Comparison of ENCODE assay signal across 22 cellular contexts in genomic region chr7:63112764-63113712, GRCh38.
DNase-seq lines count a peak whose midpoint lies in the region; ATAC-seq and TF ChIP-seq lines count a peak whose summit lies in the region.
"Had no signal": no experiment of that assay in that cellular context is flagged by ENCODE, and none has a peak within 500 bp of the region (broad histone marks: within the 10 kb centered on the region; RNA-seq: fewer than 3 reads in every experiment).

No MANE protein-coding gene starts in this region.

- H2BK5ac ChIP-seq in neuronal stem cell (ENCODE audit: low read length) = no peak overlapping the region

- no peak overlapping the region for H3K23ac ChIP-seq in neuronal stem cell (ENCODE audit: low read depth, low read length, poor library complexity)

- H3K79me1 ChIP-seq in neuronal stem cell (ENCODE audit: low read depth, low read length) = no peaks in the 10 kb centered on the region

- intact Hi-C loops in aorta (cut with DNase I) (no loop called here), vagina (cut with DNase I) (no loop called here)
- intact Hi-C loops in activated CD4-positive, alpha-beta T cell treated with anti-CD3 and anti-CD28 coated beads, Interleukin-2, amount 10 ng/mL, durations not matched to agents 24 days and 14 days (cut with micrococcal nuclease) = no loop called here

- no peak overlapping the region for H3K4me2 ChIP-seq in neuronal stem cell (ENCODE audit: insufficient read depth, low read length, poor library complexity, severe bottlenecking)

- H3K9me3 ChIP-seq in neuronal stem cell (replicated peaks in 1 of 2; ENCODE audit: control insufficient read depth in 2 of 2, insufficient read depth in 1 of 2, low read depth in 1 of 2, low read length in 2 of 2) = peaks cover 13 to 18% of the 10 kb centered on the region in 2 donors
- H3K9me3 ChIP-seq in aorta (ENCODE audit: control insufficient read depth, low read length) = no peaks in the 10 kb centered on the region
- H3K9me3 ChIP-seq in vagina = no peaks in the 10 kb centered on the region

- H4K8ac ChIP-seq in neuronal stem cell (ENCODE audit: low read depth, low read length) = no peak overlapping the region

- no peak overlapping the region for H3K18ac ChIP-seq in neuronal stem cell (ENCODE audit: low read length)

- H4K91ac ChIP-seq in neuronal stem cell (ENCODE audit: low read depth, low read length, poor library complexity) = no peak overlapping the region

- H3K27ac ChIP-seq in neuronal stem cell (replicated peaks; ENCODE audit: low read length) = no peak overlapping the region
- H3K27ac ChIP-seq in aorta (ENCODE audit: low read depth in 1 of 2, low read length in 2 of 2) = no peak overlapping the region
- H3K27ac ChIP-seq in vagina = no peak overlapping the region
- H3K27ac ChIP-seq: RWPE1, SK-N-MC had no signal

- no peak overlapping the region for H2AFZ ChIP-seq in neuronal stem cell (ENCODE audit: low read length)

- H3K9me3 Mint-ChIP-seq in HFFc6 = peaks cover 41% of the 10 kb centered on the region
- H3K9me3 Mint-ChIP-seq in activated CD4-positive, alpha-beta T cell treated with anti-CD3 and anti-CD28 coated beads, Interleukin-2, amount 10 ng/mL, durations not matched to agents 24 days and 14 days = peaks cover 10% of the 10 kb centered on the region

- no peak overlapping the region for H2BK12ac ChIP-seq in neuronal stem cell (ENCODE audit: low read length)

- H3K4ac ChIP-seq in neuronal stem cell (ENCODE audit: low read length) = no peak overlapping the region

- H3K4me1 ChIP-seq in neuronal stem cell (ENCODE audit: control insufficient read depth in 2 of 2, insufficient read depth in 1 of 2, low read depth in 1 of 2, low read length in 2 of 2) (no peaks in the 10 kb centered on the region), aorta (ENCODE audit: control insufficient read depth in 1 of 2, insufficient read depth in 2 of 2, low read length in 2 of 2) (no peaks in the 10 kb centered on the region), vagina (no peaks in the 10 kb centered on the region)

- no peak overlapping the region for H3K14ac ChIP-seq in neuronal stem cell (ENCODE audit: low read length)

- peaks cover 5% of the 10 kb centered on the region; the same call in 1 of the 2 replicates for H3K36me3 Mint-ChIP-seq in HFFc6 (ENCODE audit: low read depth)
- H3K36me3 Mint-ChIP-seq in activated CD4-positive, alpha-beta T cell treated with anti-CD3 and anti-CD28 coated beads, Interleukin-2, amount 10 ng/mL, durations not matched to agents 24 days and 14 days (ENCODE audit: low read depth) = peaks cover 1% of the 10 kb centered on the region
- H3K36me3 Mint-ChIP-seq: CD14-positive monocyte had no signal

- H2AK5ac ChIP-seq in neuronal stem cell (ENCODE audit: low read depth, low read length) = no peak overlapping the region

- no peaks in the 10 kb centered on the region for H3K4me1 Mint-ChIP-seq in HFFc6 (ENCODE audit: low read depth)
- no peaks in the 10 kb centered on the region for H3K4me1 Mint-ChIP-seq in activated CD4-positive, alpha-beta T cell treated with anti-CD3 and anti-CD28 coated beads, Interleukin-2, amount 10 ng/mL, durations not matched to agents 24 days and 14 days
- H3K4me1 Mint-ChIP-seq: CD14-positive monocyte had no signal

- H3K4me3 Mint-ChIP-seq in HFFc6 = no peak overlapping the region
- H3K4me3 Mint-ChIP-seq in activated CD4-positive, alpha-beta T cell treated with anti-CD3 and anti-CD28 coated beads, Interleukin-2, amount 10 ng/mL, durations not matched to agents 24 days and 14 days = no peak overlapping the region
- H3K4me3 Mint-ChIP-seq: CD14-positive monocyte had no signal

- ATAC-seq in aorta (ENCODE audit: low FRiP score) = peak; percentile 29

- TF ChIP-seq CTCF in GM12864 (IDR thresholded peaks at IDR 0.05; ENCODE audit: low read depth, low read length, missing control alignments) = peak; percentile 11
- peak; percentile 29; the same call in 1 of the 2 replicates for TF ChIP-seq CTCF in HFFc6 (IDR thresholded peaks at IDR 0.05)
- no peak for TF ChIP-seq CTCF in vagina (IDR thresholded peaks at IDR 0.05)

- H2BK120ac ChIP-seq in neuronal stem cell (ENCODE audit: low read depth, low read length) = no peak overlapping the region

- H3K4me3 ChIP-seq in GM12864 (ENCODE audit: low read depth, low read length) (no peak overlapping the region), neuronal stem cell (ENCODE audit: low read length in 2 of 2) (no peak overlapping the region), aorta (ENCODE audit: low read length in 2 of 2) (no peak overlapping the region), vagina (no peak overlapping the region)
- H3K4me3 ChIP-seq: SK-N-MC had no signal

- no CpG with 5 or more reads among the region's 36 CpGs for WGBS in neuronal stem cell (ENCODE audit: extremely low coverage in 2 of 2, insufficient read length in 2 of 2, insufficient replicate concordance in 1 of 2), 2 donors
- WGBS in aorta, 2 donors = 86 to 87% methylated on average over 36 of the region's 36 CpGs

- TF ChIP-seq POLR2A in vagina (IDR thresholded peaks at IDR 0.05) = no peak

- H3K27me3 Mint-ChIP-seq in HFFc6 (ENCODE audit: insufficient read depth) = no peaks in the 10 kb centered on the region
- no peaks in the 10 kb centered on the region for H3K27me3 Mint-ChIP-seq in activated CD4-positive, alpha-beta T cell treated with anti-CD3 and anti-CD28 coated beads, Interleukin-2, amount 10 ng/mL, durations not matched to agents 24 days and 14 days

- H3K36me3 ChIP-seq in neuronal stem cell (replicated peaks in 1 of 2; ENCODE audit: control insufficient read depth in 2 of 2, insufficient read depth in 2 of 2, low read length in 2 of 2) = no peaks in the 10 kb centered on the region
- H3K36me3 ChIP-seq in aorta (ENCODE audit: control insufficient read depth in 1 of 2, insufficient read depth in 2 of 2, low read length in 1 of 2) = no peaks in the 10 kb centered on the region
- no peaks in the 10 kb centered on the region for H3K36me3 ChIP-seq in vagina

- H3K27ac Mint-ChIP-seq in HFFc6 = no peak overlapping the region
- H3K27ac Mint-ChIP-seq in activated CD4-positive, alpha-beta T cell treated with anti-CD3 and anti-CD28 coated beads, Interleukin-2, amount 10 ng/mL, durations not matched to agents 24 days and 14 days = no peak overlapping the region
- H3K27ac Mint-ChIP-seq: CD14-positive monocyte had no signal

- H2BK15ac ChIP-seq in neuronal stem cell (ENCODE audit: low read length) = no peak overlapping the region

- H3K9ac ChIP-seq in neuronal stem cell (ENCODE audit: low read depth, low read length, poor library complexity) = peak overlapping the region; percentile 44

- DNase-seq in GM12864 (ENCODE audit: low read depth) (no peak), HFFc6 (no peak), neuronal stem cell (ENCODE audit: low spot score) (no peak), aorta (no peak), NCI-H1417 (lab: John Stamatoyannopoulos, UW) (no peak), vagina (ENCODE audit: extremely low spot score in 2 of 2) (no peak)
- DNase-seq in activated CD4-positive, alpha-beta T cell treated with anti-CD3 and anti-CD28 coated beads, Interleukin-2, amount 10 ng/mL, durations not matched to agents 24 days and 14 days = no peak
- DNase-seq: ACHN, GOT3, HCEC 1CT, KBM-7, MM.1S, NCI-H1092, NCI-H1436 treated with DMSO at 0.1 percent for 48 hours, NCI-H1930, NCI-H2227 treated with DMSO at 0.1 percent for 48 hours, NCI-H510A, NCI-H748 treated with DMSO at 0.1 percent for 48 hours, SHP77 treated with DMSO at 0.1 percent for 48 hours had no signal

- H3K27me3 ChIP-seq in neuronal stem cell (ENCODE audit: control insufficient read depth in 3 of 3, insufficient read depth in 3 of 3, low read depth in 1 of 3, low read length in 3 of 3) = no peaks in the 10 kb centered on the region
- H3K27me3 ChIP-seq in aorta (ENCODE audit: control insufficient read depth in 1 of 2, insufficient read depth in 2 of 2, low read length in 1 of 2) = no peaks in the 10 kb centered on the region
- no peaks in the 10 kb centered on the region for H3K27me3 ChIP-seq in vagina

Comparison
In these comparisons a context has a peak if more than half of its experiments do, and no peak if none do; other contexts are left out.
1. CTCF ChIP-seq: peak in GM12864 (single experiment) and HFFc6 (single experiment); none in vagina (0 of 3).